ENCODE assay signal across 1 cellular context in genomic region chr6:154732824-154733609, GRCh38.
TF ChIP-seq lines count a peak whose summit lies in the region.

Gene SCAF8, plus strand, starts transcription at chr6:154733416. Its CDS starts 485 bp downstream, at chr6:154733901.

TF ChIP-seq in GM12878, 131 proteins besides CTCF, POLR2A, EP300 and RAD21 (continued from another document):
- no peak for TF ChIP-seq ZBTB11 (CRISPR knock-in tag; IDR thresholded peaks at IDR 0.05)
- no peak for TF ChIP-seq ASH2L (IDR thresholded peaks at IDR 0.05; ENCODE audit: borderline replicate concordance, low read depth)
- no peak for TF ChIP-seq CBX5 (IDR thresholded peaks at IDR 0.05; ENCODE audit: low read depth)
- TF ChIP-seq ATF7 (IDR thresholded peaks at IDR 0.05; ENCODE audit: low read depth), result no peak
TF ChIP-seq in GM12878: peak in this region for 50.
